In the genomic region with DNA sequence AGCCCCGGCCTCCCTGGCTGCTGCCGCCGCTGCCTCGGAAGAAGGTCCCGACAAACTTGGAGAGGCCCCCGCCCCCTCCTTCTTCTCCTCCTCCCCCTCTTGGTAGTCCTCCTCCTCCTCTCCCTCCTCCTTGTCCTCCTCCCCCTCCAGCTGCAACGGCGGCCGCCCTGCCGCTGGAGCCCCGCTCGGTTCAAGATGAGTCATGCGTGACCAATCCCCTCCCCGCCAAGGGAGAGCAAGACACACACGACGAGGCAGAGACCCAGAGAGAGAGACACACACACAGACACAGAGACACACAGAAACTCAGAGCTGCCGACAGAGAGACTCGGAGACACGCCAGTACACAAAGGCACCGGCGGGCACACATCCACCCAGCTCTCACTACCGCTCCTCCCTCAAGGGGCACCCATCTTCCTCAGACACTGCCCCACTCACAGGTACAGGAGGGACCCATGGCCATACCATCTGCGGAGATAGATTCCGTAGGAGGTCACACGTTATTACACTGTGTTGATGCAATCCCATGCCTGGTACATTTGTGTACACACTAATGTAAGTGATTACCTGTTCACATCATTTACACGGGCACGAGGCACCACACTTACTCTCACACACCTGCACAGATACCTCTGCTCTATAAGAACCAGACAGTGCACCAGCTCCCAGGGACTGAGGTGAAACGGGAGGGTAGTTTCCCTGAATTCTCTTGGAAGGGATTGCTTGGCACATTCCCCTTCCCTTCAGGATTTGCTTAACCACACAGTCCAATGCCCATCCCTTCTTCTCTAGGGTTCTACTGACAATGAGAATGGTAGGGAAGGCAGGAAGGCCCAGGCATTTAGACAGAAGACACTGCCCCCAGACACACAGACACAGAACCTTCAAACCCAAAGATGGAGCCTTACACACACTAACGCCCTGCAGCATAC, we compare ENCODE assay signal across 8 cellular contexts. TPM values are rescaled to one million over a fixed set of nuclear protein-coding genes. Genes with fewer than 3 reads are reported as not detected.
A peak's percentile ranks its signal among the peaks of the same experiment; 100 is the strongest.
DNase-seq lines count a peak whose midpoint lies in the region; ATAC-seq, FAIRE-seq and TF ChIP-seq lines count a peak whose summit lies in the region.

A gene (minus strand): TSS at position 52 of the 932 bp plus-strand sequence. CDS start 217 bp downstream, outside the sequence.

- POLR2A ChIA-PET in SK-N-SH (lab: Yijun Ruan, JAX): no interaction called here

- H3F3A ChIP-seq in SK-N-SH (replicated peaks; ENCODE audit: insufficient read depth): no peaks in the 10 kb centered on the region

- no peak for TF ChIP-seq RAD21 in SK-N-SH (IDR thresholded peaks at IDR 0.05; ENCODE audit: low read length)

- no peak for ATAC-seq in GM21528 (IDR thresholded peaks at IDR 0.05; ENCODE audit: low FRiP score, unreplicated experiment)

- H3K9ac ChIP-seq in SK-N-SH: no peak within 1 kb of the TSS

- H3K4me1 ChIP-seq in SK-N-SH (ENCODE audit: control insufficient read depth in 1 of 2, insufficient read depth in 2 of 2, low read depth in 1 of 2, low read length in 1 of 2): peaks cover 0 to 4% of the 10 kb centered on the region in 2 experiments; a peak in 1 of 4 replicates

- H3K4me3 ChIP-seq in SK-N-SH (ENCODE audit: low read depth in 2 of 2, low read length in 1 of 2): peak within 1 kb of the TSS; percentile 23 to 35; a peak in 1 of 4 replicates

- TF ChIP-seq CTCF in SK-N-SH (IDR thresholded peaks at IDR 0.05): no peak

- no peaks in the 10 kb centered on the region for H3K9me3 ChIP-seq in SK-N-SH

- FAIRE-seq in GM12891 (lab: Jason Lieb, UNC) (no peak), frontal cortex (lab: Jason Lieb, UNC) (no peak)

- TF ChIP-seq EP300 in SK-N-SH (IDR thresholded peaks at IDR 0.05; ENCODE audit: borderline replicate concordance in 1 of 2, low read depth in 1 of 2, low read length in 1 of 2): no peak

- no peaks in the 10 kb centered on the region for H3K9me2 ChIP-seq in SK-N-SH

- H3K27ac ChIP-seq in SK-N-SH (ENCODE audit: low read depth in 2 of 2, low read length in 1 of 2): no peak within 1 kb of the TSS

- no peaks in the 10 kb centered on the region for H4K20me1 ChIP-seq in SK-N-SH (ENCODE audit: insufficient read depth)

- peak within 1 kb of the TSS; percentile 64; the same call in 1 of the 2 replicates for H3K4me2 ChIP-seq in SK-N-SH

- WGBS in SK-N-SH (ENCODE audit: low lambda C conversion rate): 12% methylated on average over 19 of the region's 29 CpGs

- DNase-seq in GM12891 (ENCODE audit: insufficient read length, low spot score) (peak; percentile 5), SK-N-SH (peak; percentile 38), frontal cortex (ENCODE audit: low spot score in 2 of 2) (peak; percentile 26 to 48), retina (peak; percentile 46), NCI-H1930 (lab: John Stamatoyannopoulos, UW) (no peak), KG1 (lab: John Stamatoyannopoulos, UW) (no peak)
- no peak for DNase-seq in stimulated activated CD8-positive, alpha-beta memory T cell treated with anti-CD3 and anti-CD28 coated beads, Interleukin-4, amount 100 ng/mL, for 48 hours

- no peaks in the 10 kb centered on the region for H3K36me3 ChIP-seq in SK-N-SH (replicated peaks in 1 of 2; ENCODE audit: control insufficient read depth in 1 of 2, insufficient read depth in 2 of 2, low read length in 1 of 2)

- H2AFZ ChIP-seq in SK-N-SH (ENCODE audit: low read depth): no peak within 1 kb of the TSS

- CTCF ChIA-PET in SK-N-SH (lab: Yijun Ruan, JAX): no interaction called here

- no peak for TF ChIP-seq POLR2A in GM12891 (IDR thresholded peaks at IDR 0.05; ENCODE audit: low read depth, low read length)

- H3K27me3 ChIP-seq in SK-N-SH (ENCODE audit: insufficient read depth): peaks cover 79% of the 10 kb centered on the region

- H3K79me2 ChIP-seq in SK-N-SH (ENCODE audit: insufficient read depth): no peaks in the 10 kb centered on the region

TF ChIP-seq in GM12891, 5 proteins besides CTCF, POLR2A, EP300 and RAD21:
- no peak for TF ChIP-seq POLR2AphosphoS5 (IDR thresholded peaks at IDR 0.05; ENCODE audit: low read depth, low read length)
- TF ChIP-seq PAX5 (IDR thresholded peaks at IDR 0.05; ENCODE audit: insufficient read depth, low read length, severe bottlenecking): peak; percentile 31

TF ChIP-seq in SK-N-SH, 30 proteins besides CTCF, POLR2A, EP300 and RAD21:
- TF ChIP-seq FOSL2 (IDR thresholded peaks at IDR 0.05; ENCODE audit: borderline replicate concordance, low read depth): 0 out of 2 replicates have a peak, but pooled peaks have one; percentile 36
- TF ChIP-seq EZH2phosphoT487 (IDR thresholded peaks at IDR 0.05; ENCODE audit: borderline replicate concordance, low read depth): peak; percentile 8; the same call in 1 of the 2 replicates
- TF ChIP-seq, protein P1, sequence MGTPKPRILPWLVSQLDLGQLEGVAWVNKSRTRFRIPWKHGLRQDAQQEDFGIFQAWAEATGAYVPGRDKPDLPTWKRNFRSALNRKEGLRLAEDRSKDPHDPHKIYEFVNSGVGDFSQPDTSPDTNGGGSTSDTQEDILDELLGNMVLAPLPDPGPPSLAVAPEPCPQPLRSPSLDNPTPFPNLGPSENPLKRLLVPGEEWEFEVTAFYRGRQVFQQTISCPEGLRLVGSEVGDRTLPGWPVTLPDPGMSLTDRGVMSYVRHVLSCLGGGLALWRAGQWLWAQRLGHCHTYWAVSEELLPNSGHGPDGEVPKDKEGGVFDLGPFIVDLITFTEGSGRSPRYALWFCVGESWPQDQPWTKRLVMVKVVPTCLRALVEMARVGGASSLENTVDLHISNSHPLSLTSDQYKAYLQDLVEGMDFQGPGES (IDR thresholded peaks at IDR 0.05; ENCODE audit: low read depth, low read length): no peak

RNA-seq across cellular contexts. Expression of the gene that starts here (rescaled TPM):
- polyA plus RNA-seq in GM12891 (2012; ENCODE audit: low read depth, missing spikeins): not detected
- polyA plus RNA-seq in SK-N-SH (2012; rRNA removed): 0.02 TPM in 1 of 2 replicates, not detected in the other
- polyA plus RNA-seq in SK-N-SH (2012; cell fraction: cytosol; rRNA removed): 0.01 and 0.04 TPM in 2 replicates
- polyA plus RNA-seq in SK-N-SH (2012; cell fraction: nucleus; rRNA removed): 0.05 TPM in 1 of 2 replicates, not detected in the other
- total RNA-seq in frontal cortex: 11.8 TPM

Comparison
In these comparisons a context has a peak if more than half of its experiments do, and no peak if none do; other contexts are left out.
1. Peak in DNase-seq, H3K4me3 ChIP-seq and H3K4me2 ChIP-seq in SK-N-SH; RNA of the gene not detected or under 1 TPM.
2. DNase-seq: peak in GM12891 (single experiment), frontal cortex (2 of 2) and retina (single experiment); none in NCI-H1930 (0 of 2), KG1 (single experiment) and stimulated activated CD8-positive, alpha-beta memory T cell treated with anti-CD3 and anti-CD28 coated beads, Interleukin-4, amount 100 ng/mL, for 48 hours (single experiment).